In genomic region chrX:97016106-97016505, GRCh38 we compare ENCODE assay signal across 22 cellular contexts.
DNase-seq lines count a peak whose midpoint lies in the region; ATAC-seq and TF ChIP-seq lines count a peak whose summit lies in the region.
"Had no signal": no experiment of that assay in that cellular context is flagged by ENCODE, and none has a peak within 500 bp of the region (broad histone marks: within the 10 kb centered on the region; RNA-seq: fewer than 3 reads in every experiment).

No MANE protein-coding gene starts in this region.

- H3K4me1 ChIP-seq in A673 (ENCODE audit: insufficient read depth, low read length, poor library complexity, severe bottlenecking), result peaks cover 2% of the 10 kb centered on the region
- H3K4me1 ChIP-seq in GM23248 (ENCODE audit: insufficient read depth), result no peaks in the 10 kb centered on the region
- no peaks in the 10 kb centered on the region for H3K4me1 ChIP-seq in foreskin keratinocyte
- H3K4me1 ChIP-seq: gastrocnemius medialis, sigmoid colon, SJSA1 had no signal

- H3K4me3 ChIP-seq in A673 (ENCODE audit: low read depth, low read length, poor library complexity, severe bottlenecking) (no peak overlapping the region), GM23248 (peak overlapping the region; percentile 18; the same call in 1 of the 2 replicates), SU-DHL-6 (ENCODE audit: insufficient read depth, low read length, poor library complexity, severe bottlenecking) (no peak overlapping the region)
- H3K4me3 ChIP-seq: cardiac muscle cell, dorsolateral prefrontal cortex, gastrocnemius medialis, PC-9, sigmoid colon, SJSA1 had no signal

- DNase-seq in A673 (ENCODE audit: low spot score), result no peak
- peak; percentile 4 for DNase-seq in GM23248
- DNase-seq in foreskin keratinocyte, result no peak
- no peak for DNase-seq in activated CD4-positive, alpha-beta T cell treated with anti-CD3 and anti-CD28 coated beads for 48 hours
- DNase-seq in stimulated activated naive CD8-positive, alpha-beta T cell treated with anti-CD3 and anti-CD28 coated beads, Interleukin-15, Interleukin-2, amounts not matched to agents 100 U/mL and 50 U/mL, for 24 hours, result no peak
- no peak for DNase-seq in amygdala (lab: John Stamatoyannopoulos, UW)
- DNase-seq: activated CD4-positive, alpha-beta T cell treated with anti-CD3 and anti-CD28 coated beads, Interleukin-2, amount 50 U/mL, for 48 hours; amniotic stem cell; CD4-positive, alpha-beta memory T cell; dorsolateral prefrontal cortex; gastrocnemius medialis; naive thymus-derived CD4-positive, alpha-beta T cell; NCI-H1436; NCI-H2171 treated with DMSO at 0.1 percent for 48 hours; PC-9; posterior cingulate gyrus; sigmoid colon; WERI-Rb-1 had no signal

- CTCF ChIA-PET in A673 (lab: Charles Lee), result no interaction called here

- H4K20me1 ChIP-seq in GM23248 (ENCODE audit: insufficient read depth) (no peaks in the 10 kb centered on the region), SU-DHL-6 (ENCODE audit: low read depth, low read length) (no peaks in the 10 kb centered on the region)

- H3K79me2 ChIP-seq in GM23248 (ENCODE audit: insufficient read depth) (no peaks in the 10 kb centered on the region), SU-DHL-6 (ENCODE audit: insufficient read depth, low read length) (no peaks in the 10 kb centered on the region)

- TF ChIP-seq CTCF in A673 (conservative IDR thresholded peaks at IDR 0.05; ENCODE audit: low read depth, low read length) (peak; percentile 25; the same call in 1 of the 2 replicates), SU-DHL-6 (IDR thresholded peaks at IDR 0.05; ENCODE audit: insufficient read depth, low read length, poor library complexity, severe bottlenecking) (no peak), foreskin keratinocyte (conservative IDR thresholded peaks at IDR 0.05) (peak; percentile 7)

- 8% methylated on average over 2 of the region's 2 CpGs for WGBS in GM23248 (ENCODE audit: low coverage in 1 of 2, low lambda C conversion rate in 2 of 2, missing lambda C conversion rate in 2 of 2), 2 experiments

- H3K36me3 ChIP-seq in A673 (ENCODE audit: insufficient read depth, low read length, poor library complexity, severe bottlenecking) (no peaks in the 10 kb centered on the region), GM23248 (ENCODE audit: low read depth) (no peaks in the 10 kb centered on the region), SU-DHL-6 (ENCODE audit: low read length) (no peaks in the 10 kb centered on the region)
- H3K36me3 ChIP-seq: cardiac muscle cell, gastrocnemius medialis, sigmoid colon, SJSA1, WERI-Rb-1 had no signal

- POLR2A ChIA-PET in A673 (lab: Charles Lee; ENCODE audit: low non-redundant PET), result no interaction called here

- H3K9ac ChIP-seq in GM23248 (no peak overlapping the region), SU-DHL-6 (ENCODE audit: low read length) (peak overlapping the region; percentile 32; the same call in 1 of the 2 replicates)

- H3K9me2 ChIP-seq in GM23248 (ENCODE audit: insufficient read depth), result no peaks in the 10 kb centered on the region
- no peaks in the 10 kb centered on the region for H3K9me2 ChIP-seq in SU-DHL-6 (replicated peaks; ENCODE audit: insufficient read depth, low read length)

- H3F3A ChIP-seq in GM23248 (ENCODE audit: insufficient read depth), result no peaks in the 10 kb centered on the region
- no peaks in the 10 kb centered on the region for H3F3A ChIP-seq in SU-DHL-6 (ENCODE audit: insufficient read depth)

- no TSS peak for BruUV-seq in A673 (replicated peaks; lab: Mats Ljungman, UMichigan)

- H3K4me2 ChIP-seq in GM23248 (ENCODE audit: unreplicated experiment), result peak overlapping the region; percentile 53
- H3K4me2 ChIP-seq in SU-DHL-6 (ENCODE audit: low read depth, low read length, poor library complexity, severe bottlenecking), result peak overlapping the region; percentile 62
- H3K4me2 ChIP-seq: PC-9 had no signal

- intact Hi-C loops in A673 (cut with micrococcal nuclease; ENCODE audit: unreplicated experiment), result no loop called here

- H3K9me3 ChIP-seq in A673 (ENCODE audit: low read depth, low read length, poor library complexity, severe bottlenecking) (no peaks in the 10 kb centered on the region), GM23248 (ENCODE audit: low read depth) (no peaks in the 10 kb centered on the region), SU-DHL-6 (ENCODE audit: insufficient read depth, low read length) (no peaks in the 10 kb centered on the region)
- H3K9me3 ChIP-seq: gastrocnemius medialis, sigmoid colon, SJSA1 had no signal

- in situ Hi-C loops in GM23248 (cut with MboI), result no loop called here

- H2AFZ ChIP-seq in GM23248, result no peak overlapping the region
- peak overlapping the region; percentile 45 for H2AFZ ChIP-seq in SU-DHL-6 (ENCODE audit: low read depth, low read length, severe bottlenecking)
- H2AFZ ChIP-seq: PC-9 had no signal

- H3K27me3 ChIP-seq in A673 (replicated peaks; ENCODE audit: insufficient read depth, low read depth, low read length, poor library complexity) (no peaks in the 10 kb centered on the region), GM23248 (replicated peaks; ENCODE audit: insufficient read depth) (no peaks in the 10 kb centered on the region), SU-DHL-6 (ENCODE audit: low read length) (no peaks in the 10 kb centered on the region), foreskin keratinocyte (no peaks in the 10 kb centered on the region)
- H3K27me3 ChIP-seq: cardiac muscle cell, gastrocnemius medialis, sigmoid colon, SJSA1 had no signal

- no peak for ATAC-seq in foreskin keratinocyte
- no peak for ATAC-seq in GM21526 (IDR thresholded peaks at IDR 0.05; ENCODE audit: low FRiP score, unreplicated experiment)
- no peak for ATAC-seq in stimulated activated naive CD8-positive, alpha-beta T cell treated with anti-CD3 and anti-CD28 coated beads, Interleukin-15, Interleukin-2, amounts not matched to agents 100 U/mL and 50 U/mL, for 24 hours
- ATAC-seq: gastrocnemius medialis; naive thymus-derived CD4-positive, alpha-beta T cell had no signal

- H3K27ac ChIP-seq in A673 (ENCODE audit: low read depth, low read length, poor library complexity, severe bottlenecking) (no peak overlapping the region), GM23248 (no peak overlapping the region), SU-DHL-6 (ENCODE audit: low read depth, low read length) (peak overlapping the region; percentile 69), foreskin keratinocyte (no peak overlapping the region)
- H3K27ac ChIP-seq: cardiac muscle cell, dorsolateral prefrontal cortex, gastrocnemius medialis, PC-9, sigmoid colon, SJSA1, WERI-Rb-1 had no signal
